ENCODE assay signal across 32 cellular contexts in genomic region chr6:49333345-49334120, GRCh38.
DNase-seq lines count a peak whose midpoint lies in the region; ATAC-seq and TF ChIP-seq lines count a peak whose summit lies in the region.
"Had no signal": no experiment of that assay in that cellular context is flagged by ENCODE, and none has a peak within 500 bp of the region (broad histone marks: within the 10 kb centered on the region; RNA-seq: fewer than 3 reads in every experiment).

No MANE protein-coding gene starts in this region.

- H3K27ac ChIP-seq in hepatocyte (peak overlapping the region; percentile 22), sigmoid colon (no peak overlapping the region)
- H3K27ac ChIP-seq: brain microvascular endothelial cell, ovary, PC-9, skin epidermis had no signal

- no peaks in the 10 kb centered on the region for H3K36me3 Mint-ChIP-seq in activated CD8-positive, alpha-beta T cell treated with anti-CD3 and anti-CD28 coated beads, Interleukin-2, amount 10 ng/mL, durations not matched to agents 7 days and 5 days (ENCODE audit: low read depth)
- H3K36me3 Mint-ChIP-seq: activated naive CD4-positive, alpha-beta T cell treated with anti-CD3 and anti-CD28 coated beads, Interleukin-2, amount 10 ng/mL, durations not matched to agents 7 days and 5 days had no signal

- TF ChIP-seq CTCF in epithelial cell of esophagus (IDR thresholded peaks at IDR 0.05; ENCODE audit: insufficient read depth, low read depth, low read length, missing control alignments), result no peak
- no peak for TF ChIP-seq CTCF in hepatocyte (IDR thresholded peaks at IDR 0.05; ENCODE audit: poor library complexity)
- no peak for TF ChIP-seq CTCF in sigmoid colon (IDR thresholded peaks at IDR 0.05)

- no peaks in the 10 kb centered on the region for H3K4me1 ChIP-seq in hepatocyte (ENCODE audit: insufficient read depth)
- H3K4me1 ChIP-seq in sigmoid colon, result peaks cover 0 to 4% (median 2%) of the 10 kb centered on the region in 4 donors

- no peak for TF ChIP-seq EP300 in sigmoid colon (IDR thresholded peaks at IDR 0.05)

- no peak overlapping the region for H2AFZ ChIP-seq in hepatocyte
- H2AFZ ChIP-seq: GM23338, PC-9 had no signal

- peak; percentile 35 for DNase-seq in EH (ENCODE audit: low read depth)
- peak; percentile 5 for DNase-seq in NCI-H526 treated with DMSO at 0.1 percent for 48 hours (lab: John Stamatoyannopoulos, UW)
- DNase-seq in epithelial cell of esophagus (ENCODE audit: low read depth), result peak; percentile 80
- no peak for DNase-seq in hepatocyte (ENCODE audit: low spot score)
- DNase-seq in midbrain (lab: John Stamatoyannopoulos, UW), result no peak
- no peak for DNase-seq in activated CD8-positive, alpha-beta T cell treated with anti-CD3 and anti-CD28 coated beads, Interleukin-2, amount 10 ng/mL, durations not matched to agents 7 days and 5 days
- no peak for DNase-seq in sigmoid colon
- DNase-seq: 8988T; activated CD4-positive, alpha-beta T cell treated with anti-CD3 and anti-CD28 coated beads, Interleukin-2, amount 50 U/mL, for 4 hours; activated CD8-positive, alpha-beta memory T cell treated with anti-CD3 and anti-CD28 coated beads, Interleukin-2, amount 50 U/mL, for 4 hours; activated naive CD4-positive, alpha-beta T cell treated with anti-CD3 and anti-CD28 coated beads, Interleukin-2, amount 10 ng/mL, durations not matched to agents 7 days and 5 days; brain microvascular endothelial cell; C1 segment of cervical spinal cord; COR-L47; DMS79 treated with DMSO at 0.1 percent for 48 hours; hippocampal formation; KBM-7; left colon; MM.1S; NCI-H1930; NCI-H2171 treated with DMSO at 0.1 percent for 48 hours; NCI-H510A treated with DMSO at 0.1 percent for 48 hours; nephron progenitor cell; ovary; PC-9; Right ventricle myocardium superior; stimulated activated naive CD4-positive, alpha-beta T cell treated with Interleukin-2 at 50 U/mL for 16 hours; T-helper 17 cell had no signal

- intact Hi-C loops in sigmoid colon (cut with DNase I), result no loop called here

- POLR2A ChIA-PET in activated CD8-positive, alpha-beta T cell treated with anti-CD3 and anti-CD28 coated beads, Interleukin-2, amount 10 ng/mL, durations not matched to agents 7 days and 5 days (lab: Charles Lee), result no interaction called here

- no peak overlapping the region for H3K27ac Mint-ChIP-seq in activated CD8-positive, alpha-beta T cell treated with anti-CD3 and anti-CD28 coated beads, Interleukin-2, amount 10 ng/mL, durations not matched to agents 7 days and 5 days
- H3K27ac Mint-ChIP-seq: activated naive CD4-positive, alpha-beta T cell treated with anti-CD3 and anti-CD28 coated beads, Interleukin-2, amount 10 ng/mL, durations not matched to agents 7 days and 5 days; activated T-helper 1 cell treated with anti-CD3 and anti-CD28 coated beads, Interleukin-12 subunit alpha, Interleukin-12 subunit beta, Interleukin-2, Interleukin-4 antibody, amounts not matched to agents 30 ng/mL and 10 ng/mL and 1 ng/mL, durations not matched to agents 14 hours and 24 hours and 36 hours; GM23338; nephron progenitor cell; T-helper 17 cell had no signal

- H3K9me2 ChIP-seq in hepatocyte (replicated peaks; ENCODE audit: insufficient read depth), result no peaks in the 10 kb centered on the region

- H3K4me1 Mint-ChIP-seq in activated CD8-positive, alpha-beta T cell treated with anti-CD3 and anti-CD28 coated beads, Interleukin-2, amount 10 ng/mL, durations not matched to agents 7 days and 5 days (ENCODE audit: low read depth), result no peaks in the 10 kb centered on the region
- H3K4me1 Mint-ChIP-seq: activated naive CD4-positive, alpha-beta T cell treated with anti-CD3 and anti-CD28 coated beads, Interleukin-2, amount 10 ng/mL, durations not matched to agents 7 days and 5 days; T-helper 17 cell had no signal

- CTCF ChIA-PET in activated CD8-positive, alpha-beta T cell treated with anti-CD3 and anti-CD28 coated beads, Interleukin-2, amount 10 ng/mL, durations not matched to agents 7 days and 5 days (lab: Charles Lee), result no interaction called here

- no peak overlapping the region for H3K4me3 ChIP-seq in epithelial cell of esophagus (ENCODE audit: low read length)
- H3K4me3 ChIP-seq in hepatocyte, result no peak overlapping the region
- H3K4me3 ChIP-seq in sigmoid colon, result no peak overlapping the region
- H3K4me3 ChIP-seq: GM23338, ovary, PC-9, skin epidermis had no signal

- H3K9me3 ChIP-seq in hepatocyte (ENCODE audit: low read depth) (peaks cover 4% of the 10 kb centered on the region), sigmoid colon (no peaks in the 10 kb centered on the region)
- H3K9me3 ChIP-seq: ovary had no signal

- no peaks in the 10 kb centered on the region for H4K20me1 ChIP-seq in hepatocyte (ENCODE audit: insufficient read depth, poor library complexity, severe bottlenecking)

- H3K27me3 ChIP-seq in hepatocyte (no peaks in the 10 kb centered on the region), sigmoid colon (no peaks in the 10 kb centered on the region)
- H3K27me3 ChIP-seq: brain microvascular endothelial cell, ovary had no signal

- no peaks in the 10 kb centered on the region for H3K36me3 ChIP-seq in hepatocyte (replicated peaks; ENCODE audit: insufficient read depth, low read depth)
- H3K36me3 ChIP-seq in sigmoid colon, result no peaks in the 10 kb centered on the region
- H3K36me3 ChIP-seq: brain microvascular endothelial cell, ovary had no signal

- no peak for ATAC-seq in HG03039 (IDR thresholded peaks at IDR 0.05; ENCODE audit: unreplicated experiment)
- ATAC-seq in activated CD8-positive, alpha-beta T cell treated with anti-CD3 and anti-CD28 coated beads, Interleukin-2, amount 10 ng/mL, durations not matched to agents 7 days and 5 days, result no peak
- ATAC-seq: left colon, T-helper 17 cell had no signal

- no peak for TF ChIP-seq POLR2A in sigmoid colon (IDR thresholded peaks at IDR 0.05)

- no peak overlapping the region for H3K4me2 ChIP-seq in hepatocyte
- H3K4me2 ChIP-seq: PC-9 had no signal

- no peak overlapping the region for H3K4me3 Mint-ChIP-seq in activated CD8-positive, alpha-beta T cell treated with anti-CD3 and anti-CD28 coated beads, Interleukin-2, amount 10 ng/mL, durations not matched to agents 7 days and 5 days
- H3K4me3 Mint-ChIP-seq: activated naive CD4-positive, alpha-beta T cell treated with anti-CD3 and anti-CD28 coated beads, Interleukin-2, amount 10 ng/mL, durations not matched to agents 7 days and 5 days; activated T-helper 1 cell treated with anti-CD3 and anti-CD28 coated beads, Interleukin-12 subunit alpha, Interleukin-12 subunit beta, Interleukin-2, Interleukin-4 antibody, amounts not matched to agents 30 ng/mL and 10 ng/mL and 1 ng/mL, durations not matched to agents 14 hours and 24 hours and 36 hours; GM23338; nephron progenitor cell; T-helper 17 cell had no signal

- WGBS in hepatocyte (ENCODE audit: low lambda C conversion rate, missing lambda C conversion rate), result 84% methylated on average over 4 of the region's 4 CpGs
- 83 to 88% methylated on average over 4 of the region's 4 CpGs for WGBS in sigmoid colon, 2 donors

- no peaks in the 10 kb centered on the region for H3K79me2 ChIP-seq in hepatocyte

- no peaks in the 10 kb centered on the region for H3K27me3 Mint-ChIP-seq in activated CD8-positive, alpha-beta T cell treated with anti-CD3 and anti-CD28 coated beads, Interleukin-2, amount 10 ng/mL, durations not matched to agents 7 days and 5 days (ENCODE audit: low read depth)
- H3K27me3 Mint-ChIP-seq: activated naive CD4-positive, alpha-beta T cell treated with anti-CD3 and anti-CD28 coated beads, Interleukin-2, amount 10 ng/mL, durations not matched to agents 7 days and 5 days; T-helper 17 cell had no signal

- H3K9me3 Mint-ChIP-seq in activated CD8-positive, alpha-beta T cell treated with anti-CD3 and anti-CD28 coated beads, Interleukin-2, amount 10 ng/mL, durations not matched to agents 7 days and 5 days (ENCODE audit: insufficient read depth), result peaks cover 7% of the 10 kb centered on the region
- H3K9me3 Mint-ChIP-seq: activated naive CD4-positive, alpha-beta T cell treated with anti-CD3 and anti-CD28 coated beads, Interleukin-2, amount 10 ng/mL, durations not matched to agents 7 days and 5 days; activated T-helper 1 cell treated with anti-CD3 and anti-CD28 coated beads, Interleukin-12 subunit alpha, Interleukin-12 subunit beta, Interleukin-2, Interleukin-4 antibody, amounts not matched to agents 30 ng/mL and 10 ng/mL and 1 ng/mL, durations not matched to agents 14 hours and 24 hours and 36 hours had no signal

Comparison
In these comparisons a context has a peak if more than half of its experiments do, and no peak if none do; other contexts are left out.
1. DNase-seq: peak in EH (single experiment), NCI-H526 treated with DMSO at 0.1 percent for 48 hours (single experiment) and epithelial cell of esophagus (single experiment); none in hepatocyte (single experiment), midbrain (single experiment), activated CD8-positive, alpha-beta T cell treated with anti-CD3 and anti-CD28 coated beads, Interleukin-2, amount 10 ng/mL, durations not matched to agents 7 days and 5 days (single experiment) and sigmoid colon (single experiment).